In the genomic region with DNA sequence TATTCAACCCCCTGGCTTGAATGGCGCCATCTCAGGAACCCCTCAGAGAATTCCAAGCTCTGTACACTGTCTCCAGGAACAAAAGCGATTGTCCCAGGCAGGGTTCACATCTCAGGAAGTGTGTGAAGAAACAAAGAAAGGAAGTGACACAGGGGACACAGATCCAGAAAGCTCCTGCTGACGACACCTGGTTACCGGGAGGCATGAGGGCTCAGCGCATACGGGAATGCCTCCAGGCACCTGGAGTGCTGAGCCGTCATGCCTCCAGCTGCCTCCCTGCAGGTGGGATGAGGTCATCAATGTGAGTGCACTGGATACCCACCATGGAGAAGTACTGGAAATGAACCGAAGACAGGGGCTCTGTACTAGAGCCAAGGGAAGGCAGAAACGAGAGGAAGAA, we compare ENCODE assay signal across 10 cellular contexts. TPM values are rescaled to one million over a fixed set of nuclear protein-coding genes. Genes with fewer than 3 reads are reported as not detected.
DNase-seq lines count a peak whose midpoint lies in the region; ATAC-seq and TF ChIP-seq lines count a peak whose summit lies in the region.
"Had no signal": no experiment of that assay in that cellular context is flagged by ENCODE, and none has a peak within 500 bp of the region (broad histone marks: within the 10 kb centered on the region; RNA-seq: fewer than 3 reads in every experiment).

No MANE protein-coding gene starts in this region.

- H3K9me3 ChIP-seq in naive thymus-derived CD4-positive, alpha-beta T cell (ENCODE audit: control insufficient read depth in 2 of 3, low read length in 3 of 3) = no peaks in the 10 kb centered on the region
- no peaks in the 10 kb centered on the region for H3K9me3 ChIP-seq in GM23248 (ENCODE audit: low read depth)
- no peaks in the 10 kb centered on the region for H3K9me3 ChIP-seq in suprapubic skin

- 97 to 99% methylated on average over 8 to 9 of the region's 9 CpGs for WGBS in GM23248 (ENCODE audit: low coverage in 1 of 2, low lambda C conversion rate in 2 of 2, missing lambda C conversion rate in 2 of 2), 2 experiments
- WGBS in suprapubic skin = 81% methylated on average over 9 of the region's 9 CpGs

- intact Hi-C loops in dorsolateral prefrontal cortex (cut with DNase I) = no loop called here
- intact Hi-C loops in naive thymus-derived CD4-positive, alpha-beta T cell (cut with micrococcal nuclease) = loop anchor here in 1 of 2 donors (5.0 kb wide), 1 partner anchor 47 kb away; a partner anchor contains a TSS

- H3K79me2 ChIP-seq in GM23248 (ENCODE audit: insufficient read depth) = no peaks in the 10 kb centered on the region

- TF ChIP-seq EP300 in suprapubic skin (IDR thresholded peaks at IDR 0.05) = no peak

- no peak for ATAC-seq in naive thymus-derived CD4-positive, alpha-beta T cell
- ATAC-seq in HG02623 (IDR thresholded peaks at IDR 0.05; ENCODE audit: unreplicated experiment) (no peak), HG03457 (IDR thresholded peaks at IDR 0.05; ENCODE audit: unreplicated experiment) (no peak)

- H3K4me1 Mint-ChIP-seq in naive thymus-derived CD4-positive, alpha-beta T cell = peaks cover 47 to 88% (median 71%) of the 10 kb centered on the region in 7 donors

- peaks cover 5 to 44% (median 12%) of the 10 kb centered on the region in 5 donors for H3K36me3 Mint-ChIP-seq in naive thymus-derived CD4-positive, alpha-beta T cell

- H3K9ac ChIP-seq in GM23248 = no peak overlapping the region
- H3K9ac ChIP-seq: KMS-11 had no signal

- no peaks in the 10 kb centered on the region; the same call in 1 of the 2 replicates for H4K20me1 ChIP-seq in GM23248 (ENCODE audit: insufficient read depth)

- CTCF ChIA-PET in naive thymus-derived CD4-positive, alpha-beta T cell (lab: Charles Lee) = interaction anchor here (0.6 to 1.6 kb wide), 4 partner anchors 10 to 67 kb away, joined by 3 to 8 read pairs (median 6); no protein-coding TSS in a partner anchor

- peak overlapping the region; percentile 4 to 87 (median 65) for H3K4me3 Mint-ChIP-seq in naive thymus-derived CD4-positive, alpha-beta T cell

- TF ChIP-seq POLR2A in suprapubic skin (IDR thresholded peaks at IDR 0.05) = no peak

- no peaks in the 10 kb centered on the region for H3K9me2 ChIP-seq in GM23248 (ENCODE audit: insufficient read depth)

- no peak overlapping the region for H2AFZ ChIP-seq in GM23248

- TF ChIP-seq CTCF in dorsolateral prefrontal cortex (IDR thresholded peaks at IDR 0.05 in 54 of 56, conservative IDR thresholded peaks at IDR 0.05 in 2 of 56; ENCODE audit: low read depth in 1 of 56, partially characterized antibody in 56 of 56) = no peak
- no peak for TF ChIP-seq CTCF in suprapubic skin (IDR thresholded peaks at IDR 0.05)

- no peaks in the 10 kb centered on the region for H3F3A ChIP-seq in GM23248 (ENCODE audit: insufficient read depth)

- H3K27ac ChIP-seq in dorsolateral prefrontal cortex (peak overlapping the region in 48 of 59 donors; percentile 4 to 95 (median 70)), GM23248 (no peak overlapping the region), suprapubic skin (no peak overlapping the region)
- peak overlapping the region; percentile 62 for H3K27ac ChIP-seq in naive thymus-derived CD4-positive, alpha-beta T cell (ENCODE audit: low read depth, low read length)
- H3K27ac ChIP-seq: KMS-11 had no signal

- peaks cover 20 to 46% of the 10 kb centered on the region in 2 donors for H3K4me1 ChIP-seq in naive thymus-derived CD4-positive, alpha-beta T cell (ENCODE audit: control insufficient read depth in 2 of 2, insufficient read depth in 2 of 2, low read length in 2 of 2)
- H3K4me1 ChIP-seq in GM23248 (ENCODE audit: insufficient read depth) (no peaks in the 10 kb centered on the region), suprapubic skin (peaks cover 30% of the 10 kb centered on the region)

- POLR2A ChIA-PET in naive thymus-derived CD4-positive, alpha-beta T cell (lab: Charles Lee) = interaction anchor here (1.5 to 7.9 kb wide), 4 partner anchors 10 to 30 kb away, joined by 4 to 91 read pairs (median 34); no protein-coding TSS in a partner anchor

- in situ Hi-C loops in GM23248 (cut with MboI) = no loop called here

- H3K27me3 ChIP-seq in dorsolateral prefrontal cortex (no peaks in the 10 kb centered on the region), GM23248 (replicated peaks; ENCODE audit: insufficient read depth) (no peaks in the 10 kb centered on the region), suprapubic skin (no peaks in the 10 kb centered on the region)
- H3K27me3 ChIP-seq in naive thymus-derived CD4-positive, alpha-beta T cell (ENCODE audit: control insufficient read depth in 2 of 2, insufficient read depth in 2 of 2, low read length in 2 of 2) = no peaks in the 10 kb centered on the region

- H3K4me2 ChIP-seq in GM23248 (ENCODE audit: unreplicated experiment) = no peak overlapping the region
- H3K4me2 ChIP-seq: KMS-11 had no signal

- H3K4me3 ChIP-seq in dorsolateral prefrontal cortex = no peak overlapping the region
- no peak overlapping the region for H3K4me3 ChIP-seq in naive thymus-derived CD4-positive, alpha-beta T cell (ENCODE audit: low read length)
- H3K4me3 ChIP-seq in GM23248 = no peak overlapping the region
- H3K4me3 ChIP-seq in suprapubic skin = no peak overlapping the region

- peak overlapping the region; percentile 87 to 98 (median 95) for H3K27ac Mint-ChIP-seq in naive thymus-derived CD4-positive, alpha-beta T cell

- H3K27me3 Mint-ChIP-seq in naive thymus-derived CD4-positive, alpha-beta T cell = no peaks in the 10 kb centered on the region

- no peaks in the 10 kb centered on the region for H3K9me3 Mint-ChIP-seq in naive thymus-derived CD4-positive, alpha-beta T cell

- H3K36me3 ChIP-seq in naive thymus-derived CD4-positive, alpha-beta T cell (ENCODE audit: control insufficient read depth in 2 of 3, insufficient read depth in 3 of 3, low read length in 3 of 3) = peaks cover 0 to 8% (median 0%) of the 10 kb centered on the region in 3 experiments
- H3K36me3 ChIP-seq in GM23248 (ENCODE audit: low read depth) (no peaks in the 10 kb centered on the region), suprapubic skin (peaks cover 6% of the 10 kb centered on the region)

- peak; percentile 95 for DNase-seq in DMS79 (lab: John Stamatoyannopoulos, UW)
- peak; percentile 86 for DNase-seq in NCI-H2029 treated with DMSO at 0.1 percent for 48 hours (lab: John Stamatoyannopoulos, UW)
- no peak for DNase-seq in dorsolateral prefrontal cortex
- no peak for DNase-seq in naive thymus-derived CD4-positive, alpha-beta T cell
- no peak for DNase-seq in GM23248
- no peak for DNase-seq in suprapubic skin (ENCODE audit: low spot score in 2 of 2)
- DNase-seq: cortex of kidney had no signal

RNA-seq across cellular contexts. Expression of a gene that starts 45.5 kb away (rescaled TPM):
- total RNA-seq in dorsolateral prefrontal cortex (10 to 100 TPM; 20.9 to 89.8 (median 62.6) TPM), suprapubic skin (10 to 100 TPM in 1 of 4 donors, 1 to 10 TPM in 3; 5.9 to 11.8 (median 6.9) TPM)
- total RNA-seq in naive thymus-derived CD4-positive, alpha-beta T cell = 10 to 100 TPM; 22.2 to 65.3 (median 56.6) TPM
- 1 to 10 TPM; 2.9 to 9.2 TPM for polyA plus RNA-seq in naive thymus-derived CD4-positive, alpha-beta T cell
- total RNA-seq in GM23248 (2014; rRNA removed; shearing (Covaris generic)) = 2.0 and 2.1 TPM in 2 replicates
- 0.37 and 0.63 TPM in 2 replicates for polyA plus RNA-seq in GM23248 (2016; fragmentation: Nextera tagmentation; extraction: Ambion mirVana)

Comparison
In these comparisons a context has a peak if more than half of its experiments do, and no peak if none do; other contexts are left out.
1. DNase-seq: peak in DMS79 (single experiment) and NCI-H2029 treated with DMSO at 0.1 percent for 48 hours (single experiment); none in dorsolateral prefrontal cortex (0 of 10), naive thymus-derived CD4-positive, alpha-beta T cell (0 of 9), GM23248 (single experiment) and suprapubic skin (0 of 2).
2. H3K27ac ChIP-seq: peak in dorsolateral prefrontal cortex (48 of 59) and naive thymus-derived CD4-positive, alpha-beta T cell (single experiment); none in GM23248 (single experiment) and suprapubic skin (single experiment).